20 cellular contexts compared by ENCODE assay signal in the genomic region with DNA sequence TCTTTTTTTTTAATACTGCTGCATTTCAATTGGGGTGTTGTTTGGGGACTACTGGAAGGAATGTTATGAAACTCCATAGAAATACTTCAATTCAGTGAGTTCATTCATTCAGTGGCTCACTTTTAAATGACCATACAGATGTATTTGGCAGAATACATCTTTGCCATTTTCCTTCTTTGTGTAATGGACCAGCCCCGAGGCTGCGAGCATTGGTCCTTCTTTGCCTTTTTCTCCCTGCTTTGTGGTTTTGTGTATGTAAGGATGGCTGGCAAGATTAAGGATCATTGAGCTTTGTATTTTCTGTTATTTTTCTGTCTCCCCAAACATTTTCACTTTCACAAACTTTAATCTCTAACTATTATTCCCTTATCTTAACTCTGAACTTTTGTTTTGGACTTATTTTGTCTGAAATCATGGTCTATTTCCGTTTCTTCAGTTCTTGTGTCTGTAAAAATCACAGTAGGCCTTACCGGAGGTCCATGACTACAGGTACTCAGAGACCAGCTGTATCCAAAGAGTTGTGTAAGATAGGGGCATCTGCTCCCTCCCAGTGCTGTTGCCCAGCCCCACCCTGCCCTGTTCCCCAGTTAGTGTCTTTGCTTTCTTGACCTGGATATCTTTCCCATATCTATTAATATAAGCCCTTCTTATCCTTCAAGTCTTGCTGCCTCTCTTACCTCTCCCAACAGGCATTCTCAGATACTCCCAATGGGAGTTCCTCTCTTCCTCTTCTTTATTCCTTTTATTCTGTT.
DNase-seq lines count a peak whose midpoint lies in the region; ATAC-seq, FAIRE-seq and TF ChIP-seq lines count a peak whose summit lies in the region.
"Had no signal": no experiment of that assay in that cellular context is flagged by ENCODE, and none has a peak within 500 bp of the region (broad histone marks: within the 10 kb centered on the region; RNA-seq: fewer than 3 reads in every experiment).

No MANE protein-coding gene starts in this region.

- H3K27ac ChIP-seq in right atrium auricular region (peak overlapping the region; percentile 61 to 74), keratinocyte (ENCODE audit: control insufficient read depth, insufficient read depth, low read length) (peak overlapping the region; percentile 98), tibial nerve (peak overlapping the region in 2 of 4 donors; percentile 74 to 79)
- H3K27ac ChIP-seq: C4-2B, HL-60 had no signal

- H3K9me1 ChIP-seq in keratinocyte (ENCODE audit: control insufficient read depth, extremely low read depth, insufficient read depth, low read length) = no peaks in the 10 kb centered on the region

- H3K4me2 ChIP-seq in keratinocyte (ENCODE audit: control insufficient read depth, extremely low read depth, insufficient read depth, low read depth, low read length) (peak overlapping the region; percentile 97), skeletal muscle satellite cell (ENCODE audit: low read length) (peak overlapping the region; percentile 84)

- H3K4me3 ChIP-seq in right atrium auricular region = no peak overlapping the region
- peak overlapping the region; percentile 53 to 59 (median 55) for H3K4me3 ChIP-seq in keratinocyte (ENCODE audit: control insufficient read depth in 2 of 3, extremely low read depth in 1 of 3, insufficient read depth in 2 of 3, low read depth in 1 of 3, low read length in 3 of 3)
- H3K4me3 ChIP-seq in skeletal muscle satellite cell (ENCODE audit: low read length) = no peak overlapping the region
- H3K4me3 ChIP-seq in tibial nerve = no peak overlapping the region
- H3K4me3 ChIP-seq: K562 had no signal

- no peaks in the 10 kb centered on the region for H3K9me3 ChIP-seq in right atrium auricular region
- H3K9me3 ChIP-seq in keratinocyte (ENCODE audit: control insufficient read depth, low read depth, low read length) = no peaks in the 10 kb centered on the region
- H3K9me3 ChIP-seq in skeletal muscle satellite cell (replicated peaks; ENCODE audit: low read length) = no peaks in the 10 kb centered on the region
- no peaks in the 10 kb centered on the region for H3K9me3 ChIP-seq in tibial nerve

- no peak for TF ChIP-seq EP300 in tibial nerve (IDR thresholded peaks at IDR 0.05)

- peaks cover 49% of the 10 kb centered on the region for H3K79me2 ChIP-seq in keratinocyte (ENCODE audit: control insufficient read depth, insufficient read depth, low read length)

- 84 to 95% methylated on average over 4 of the region's 4 CpGs for WGBS in tibial nerve, 2 donors

- H3K27me3 ChIP-seq in right atrium auricular region = no peaks in the 10 kb centered on the region
- H3K27me3 ChIP-seq in keratinocyte (ENCODE audit: control insufficient read depth, extremely low read depth, insufficient read depth, low read length) = no peaks in the 10 kb centered on the region
- no peaks in the 10 kb centered on the region for H3K27me3 ChIP-seq in skeletal muscle satellite cell (ENCODE audit: control insufficient read depth, insufficient read depth, low read length)
- H3K27me3 ChIP-seq in tibial nerve = no peaks in the 10 kb centered on the region

- H2AFZ ChIP-seq in keratinocyte (ENCODE audit: control insufficient read depth, low read length) = no peak overlapping the region

- no peak for FAIRE-seq in keratinocyte (lab: Jason Lieb, UNC)
- FAIRE-seq: GM12892, K562 had no signal

- peak overlapping the region; percentile 88 for H3K9ac ChIP-seq in keratinocyte (ENCODE audit: control insufficient read depth, extremely low read depth, insufficient read depth, low read length)
- peak overlapping the region; percentile 83 for H3K9ac ChIP-seq in skeletal muscle satellite cell (ENCODE audit: low read depth, low read length)

- intact Hi-C loops in left cardiac atrium (cut with DNase I) = no loop called here

- ATAC-seq in left cardiac atrium (no peak), GM21825 (IDR thresholded peaks at IDR 0.05; ENCODE audit: unreplicated experiment) (no peak), HG03432 (IDR thresholded peaks at IDR 0.05; ENCODE audit: unreplicated experiment) (no peak)
- ATAC-seq: K562; naive thymus-derived CD4-positive, alpha-beta T cell; stimulated activated naive CD8-positive, alpha-beta T cell treated with anti-CD3 and anti-CD28 coated beads, Interleukin-15, amount 100 ng/mL, for 72 hours had no signal

- no peak for TF ChIP-seq POLR2A in tibial nerve (IDR thresholded peaks at IDR 0.05)

- no peaks in the 10 kb centered on the region for H4K20me1 ChIP-seq in keratinocyte (ENCODE audit: control insufficient read depth, extremely low read depth, insufficient read depth, low read length)

- TF ChIP-seq CTCF in right atrium auricular region (IDR thresholded peaks at IDR 0.05) = no peak
- TF ChIP-seq CTCF in keratinocyte (optimal IDR thresholded peaks at IDR 0.05 in 1 of 3, IDR thresholded peaks at IDR 0.05 in 1 of 3, conservative IDR thresholded peaks at IDR 0.05 in 1 of 3; ENCODE audit: extremely low read depth in 1 of 3, insufficient read depth in 2 of 3, low read length in 3 of 3) = no peak
- no peak for TF ChIP-seq CTCF in tibial nerve (IDR thresholded peaks at IDR 0.05)

- H3K4me1 ChIP-seq in right atrium auricular region (peaks cover 0 to 70% of the 10 kb centered on the region in 2 donors), keratinocyte (ENCODE audit: control insufficient read depth, extremely low read depth, insufficient read depth, low read length) (peaks cover 62% of the 10 kb centered on the region), skeletal muscle satellite cell (ENCODE audit: control insufficient read depth, insufficient read depth, low read length) (peaks cover 54% of the 10 kb centered on the region), tibial nerve (peaks cover 0 to 50% (median 13%) of the 10 kb centered on the region in 4 donors)

- H3K36me3 ChIP-seq in right atrium auricular region = no peaks in the 10 kb centered on the region
- H3K36me3 ChIP-seq in keratinocyte (ENCODE audit: control insufficient read depth in 2 of 2, extremely low read depth in 1 of 2, insufficient read depth in 2 of 2, low read length in 2 of 2) = peaks cover 4 to 10% of the 10 kb centered on the region in 2 experiments
- no peaks in the 10 kb centered on the region for H3K36me3 ChIP-seq in skeletal muscle satellite cell (ENCODE audit: insufficient read depth, low read length)
- no peaks in the 10 kb centered on the region for H3K36me3 ChIP-seq in tibial nerve

- dilution Hi-C loops in keratinocyte (cut with MboI; ENCODE audit: extremely low pct_ligation_motif_present, low sequenced_read_pairs) = no loop called here

- DNase-seq in right atrium auricular region (ENCODE audit: low spot score) (no peak), left cardiac atrium (no peak), keratinocyte (ENCODE audit: low read depth, low spot score) (no peak), occipital lobe (lab: John Stamatoyannopoulos, UW) (no peak), tibial nerve (ENCODE audit: low spot score in 2 of 2) (no peak)
- DNase-seq: 8988T; activated CD8-positive, alpha-beta memory T cell treated with anti-CD3 and anti-CD28 coated beads for 24 hours; naive thymus-derived CD4-positive, alpha-beta T cell; NCI-H1048; NCI-H2081; NCI-H510A treated with DMSO at 0.1 percent for 48 hours; SIG-M5; stimulated activated naive CD8-positive, alpha-beta T cell treated with anti-CD3 and anti-CD28 coated beads, Interleukin-15, amount 100 ng/mL, for 72 hours had no signal

Comparison
In these comparisons a context has a peak if more than half of its experiments do, and no peak if none do; other contexts are left out.
1. H3K4me3 ChIP-seq: peak in keratinocyte (3 of 3); none in right atrium auricular region (0 of 2), skeletal muscle satellite cell (single experiment) and tibial nerve (0 of 4).